Comparison of ENCODE assay signal across 14 cellular contexts in genomic region chr9:128136816-128137793, GRCh38. TPM values are rescaled to one million over a fixed set of nuclear protein-coding genes. Genes with fewer than 3 reads are reported as not detected.
DNase-seq lines count a peak whose midpoint lies in the region; ATAC-seq and TF ChIP-seq lines count a peak whose summit lies in the region.
"Had no signal": no experiment of that assay in that cellular context is flagged by ENCODE, and none has a peak within 500 bp of the region (broad histone marks: within the 10 kb centered on the region; RNA-seq: fewer than 3 reads in every experiment).

No MANE protein-coding gene starts in this region.

- CTCF ChIA-PET in RWPE1 (lab: Yijun Ruan, JAX): interaction anchor here (0.6 to 1.9 kb wide), 4 partner anchors 9 to 27 kb away, joined by 3 to 8 read pairs (median 4); no protein-coding TSS in a partner anchor

- no peaks in the 10 kb centered on the region for H3K36me3 ChIP-seq in H7 (replicated peaks; ENCODE audit: control insufficient read depth, insufficient read depth, low read length)
- H3K36me3 ChIP-seq: transverse colon, WERI-Rb-1 had no signal

- ATAC-seq in activated T-cell treated with anti-CD3 and anti-CD28 coated beads, Interleukin-2, amount 50 U/mL, for 72 hours (replicated peaks in 1 of 2): no peak

- no peak overlapping the region for H3K27ac Mint-ChIP-seq in activated T-cell treated with anti-CD3 and anti-CD28 coated beads, Interleukin-2, amount 50 U/mL, for 72 hours
- H3K27ac Mint-ChIP-seq: progenitor cell of endocrine pancreas had no signal

- no peak overlapping the region for H3K4me3 Mint-ChIP-seq in activated T-cell treated with anti-CD3 and anti-CD28 coated beads, Interleukin-2, amount 50 U/mL, for 72 hours

- POLR2A ChIA-PET in RWPE1 (lab: Yijun Ruan, JAX; ENCODE audit: low non-redundant PET): interaction anchor here (0.6 to 1.1 kb wide), 4 partner anchors 9 to 56 kb away, joined by 3 to 4 read pairs (median 4); no protein-coding TSS in a partner anchor

- 0 out of 2 replicates have a peak, but pooled peaks cover 1% of the 10 kb centered on the region for H3K27me3 ChIP-seq in H7 (ENCODE audit: control insufficient read depth, insufficient read depth, low read length)
- H3K27me3 ChIP-seq: transverse colon had no signal

- H3K4me3 ChIP-seq in H7 (ENCODE audit: insufficient read depth, low read depth, low read length): no peak overlapping the region
- H3K4me3 ChIP-seq in fibroblast of pulmonary artery (replicated peaks; ENCODE audit: low read depth, low read length): no peak overlapping the region
- H3K4me3 ChIP-seq in skeletal muscle cell (ENCODE audit: low read depth, low read length): no peak overlapping the region
- H3K4me3 ChIP-seq: lung, transverse colon had no signal

- peak overlapping the region; percentile 10; the same call in 1 of the 2 replicates for H3K27ac ChIP-seq in RWPE1
- H3K27ac ChIP-seq: transverse colon, WERI-Rb-1 had no signal

- TF ChIP-seq CTCF in RWPE1 (conservative IDR thresholded peaks at IDR 0.05; ENCODE audit: low read depth): no peak
- TF ChIP-seq CTCF in fibroblast of pulmonary artery (IDR thresholded peaks at IDR 0.05; ENCODE audit: low read length, missing control alignments): no peak

- H3K36me3 Mint-ChIP-seq in activated T-cell treated with anti-CD3 and anti-CD28 coated beads, Interleukin-2, amount 50 U/mL, for 72 hours (ENCODE audit: insufficient read depth in 2 of 2): no peaks in the 10 kb centered on the region

- H3K9me3 Mint-ChIP-seq in activated T-cell treated with anti-CD3 and anti-CD28 coated beads, Interleukin-2, amount 50 U/mL, for 72 hours: no peaks in the 10 kb centered on the region

- H3K27me3 Mint-ChIP-seq in activated T-cell treated with anti-CD3 and anti-CD28 coated beads, Interleukin-2, amount 50 U/mL, for 72 hours (ENCODE audit: low read depth): peaks cover 5% of the 10 kb centered on the region

- H3K4me1 Mint-ChIP-seq in activated T-cell treated with anti-CD3 and anti-CD28 coated beads, Interleukin-2, amount 50 U/mL, for 72 hours (ENCODE audit: low read depth): peaks cover 11% of the 10 kb centered on the region

- peak; percentile 13 for DNase-seq in H7
- DNase-seq in RWPE1 (ENCODE audit: low spot score): peak; percentile 50
- DNase-seq in fibroblast of pulmonary artery (ENCODE audit: low read depth): peak; percentile 28
- DNase-seq in skeletal muscle cell (ENCODE audit: low read depth): peak; percentile 18
- no peak for DNase-seq in activated T-cell treated with anti-CD3 and anti-CD28 coated beads, Interleukin-2, amount 50 U/mL, for 72 hours
- DNase-seq in NCI-H1105 (lab: John Stamatoyannopoulos, UW): no peak
- DNase-seq in NCI-H524 treated with DMSO at 0.1 percent for 48 hours (lab: John Stamatoyannopoulos, UW): no peak
- DNase-seq: activated T-cell treated with anti-CD3 and anti-CD28 coated beads, Interleukin-2, amount 50 U/mL, for 48 hours; RPMI8226; transverse colon; WERI-Rb-1 had no signal

RNA-seq across cellular contexts. Expression of gene PTGES2, which starts 9.6 kb away (rescaled TPM):
- total RNA-seq in H7 (2014; rRNA removed; shearing (Covaris generic)): 143 and 197 TPM in 2 replicates
- total RNA-seq in activated T-cell treated with anti-CD3 and anti-CD28 coated beads, Interleukin-2, amount 50 U/mL, for 72 hours: 10 to 100 TPM; 23.5 to 27.5 TPM

RNA-seq across cellular contexts. Expression of gene LCN2, which starts 12.1 kb away (rescaled TPM):
- total RNA-seq in H7 (2014; rRNA removed; shearing (Covaris generic)): 1.4 TPM in 1 of 2 replicates, not detected in the other
- not detected for total RNA-seq in activated T-cell treated with anti-CD3 and anti-CD28 coated beads, Interleukin-2, amount 50 U/mL, for 72 hours
- total RNA-seq: cerebellum, progenitor cell of endocrine pancreas had no signal

RNA-seq across cellular contexts. Expression of gene BBLN, which starts 23.0 kb away (rescaled TPM):
- 121 and 130 TPM in 2 replicates for total RNA-seq in H7 (2014; rRNA removed; shearing (Covaris generic))
- 10 to 100 TPM; 72.9 to 81.4 TPM for total RNA-seq in activated T-cell treated with anti-CD3 and anti-CD28 coated beads, Interleukin-2, amount 50 U/mL, for 72 hours

RNA-seq across cellular contexts. Expression of gene CIZ1, which starts 54.3 kb away (rescaled TPM):
- 36.8 and 41.0 TPM in 2 replicates for total RNA-seq in H7 (2014; rRNA removed; shearing (Covaris generic))
- 100 to 1,000 TPM; 161 to 203 TPM for total RNA-seq in activated T-cell treated with anti-CD3 and anti-CD28 coated beads, Interleukin-2, amount 50 U/mL, for 72 hours

Comparison
In these comparisons a context has a peak if more than half of its experiments do, and no peak if none do; other contexts are left out.
1. DNase-seq: peak in H7 (single experiment), RWPE1 (single experiment), fibroblast of pulmonary artery (single experiment) and skeletal muscle cell (single experiment); none in activated T-cell treated with anti-CD3 and anti-CD28 coated beads, Interleukin-2, amount 50 U/mL, for 72 hours (0 of 2), NCI-H1105 (single experiment) and NCI-H524 treated with DMSO at 0.1 percent for 48 hours (single experiment).